In genomic region chr5:34001231-34001935, GRCh38 we compare ENCODE assay signal across 9 cellular contexts. TPM values are rescaled to one million over a fixed set of nuclear protein-coding genes. Genes with fewer than 3 reads are reported as not detected.
DNase-seq lines count a peak whose midpoint lies in the region; ATAC-seq and TF ChIP-seq lines count a peak whose summit lies in the region.
"Had no signal": no experiment of that assay in that cellular context is flagged by ENCODE, and none has a peak within 500 bp of the region (broad histone marks: within the 10 kb centered on the region; RNA-seq: fewer than 3 reads in every experiment).

No MANE protein-coding gene starts in this region.

- H3K36me3 ChIP-seq in endodermal cell (ENCODE audit: control insufficient read depth, insufficient read depth, low read length) (peaks cover 23% of the 10 kb centered on the region), neural progenitor cell (no peaks in the 10 kb centered on the region)
- H3K36me3 ChIP-seq in CD4-positive, alpha-beta memory T cell (ENCODE audit: insufficient read depth, low read length): no peaks in the 10 kb centered on the region

- no peaks in the 10 kb centered on the region for H3K27me3 Mint-ChIP-seq in endodermal cell (ENCODE audit: insufficient read depth)
- H3K27me3 Mint-ChIP-seq in neural progenitor cell (ENCODE audit: insufficient read depth, low read depth): no peaks in the 10 kb centered on the region
- no peaks in the 10 kb centered on the region for H3K27me3 Mint-ChIP-seq in CD4-positive, alpha-beta memory T cell

- H3K4me1 ChIP-seq in endodermal cell (ENCODE audit: control insufficient read depth, insufficient read depth, low read length): no peaks in the 10 kb centered on the region
- peaks cover 28% of the 10 kb centered on the region for H3K4me1 ChIP-seq in neural progenitor cell
- no peaks in the 10 kb centered on the region for H3K4me1 ChIP-seq in CD4-positive, alpha-beta memory T cell (ENCODE audit: insufficient read depth, low read length)

- H3K4me3 Mint-ChIP-seq in endodermal cell: no peak overlapping the region
- H3K4me3 Mint-ChIP-seq in neural progenitor cell: no peak overlapping the region
- H3K4me3 Mint-ChIP-seq in CD4-positive, alpha-beta memory T cell: no peak overlapping the region

- POLR2A ChIA-PET in HEK293T (lab: Yijun Ruan, JAX): no interaction called here
- POLR2A ChIA-PET in CD4-positive, alpha-beta memory T cell (lab: Charles Lee; ENCODE audit: partially characterized antibody): no interaction called here

- CTCF ChIA-PET in HEK293T (lab: Yijun Ruan, JAX): no interaction called here
- CTCF ChIA-PET in CD4-positive, alpha-beta memory T cell (lab: Charles Lee; ENCODE audit: partially characterized antibody): no interaction called here

- H3K27ac ChIP-seq in endodermal cell (ENCODE audit: low read depth, low read length) (peak overlapping the region; percentile 9), neural progenitor cell (no peak overlapping the region)
- no peak overlapping the region for H3K27ac ChIP-seq in CD4-positive, alpha-beta memory T cell (ENCODE audit: low read depth, low read length)

- TF ChIP-seq CTCF in endodermal cell (conservative IDR thresholded peaks at IDR 0.05) (no peak), neural progenitor cell (IDR thresholded peaks at IDR 0.05) (no peak)

- H4K20me1 ChIP-seq in neural progenitor cell (ENCODE audit: low read depth): peaks cover 2% of the 10 kb centered on the region

- no peak overlapping the region for H3K9ac ChIP-seq in endodermal cell (ENCODE audit: extremely low read depth, low read length, poor library complexity, severe bottlenecking)
- no peak overlapping the region for H3K9ac ChIP-seq in neural progenitor cell

- no peak for DNase-seq in HEK293T (ENCODE audit: extremely low spot score)
- DNase-seq in NCI-H510A treated with DMSO at 0.1 percent for 48 hours (lab: John Stamatoyannopoulos, UW): peak; percentile 98
- DNase-seq in endodermal cell: no peak
- DNase-seq in neural progenitor cell (ENCODE audit: low spot score): peak; percentile 29
- DNase-seq in activated gamma-delta T cell (lab: John Stamatoyannopoulos, UW): no peak
- no peak for DNase-seq in GM19240 (ENCODE audit: insufficient read length, low spot score)
- DNase-seq in CD4-positive, alpha-beta memory T cell: no peak
- DNase-seq: T-helper 9 cell had no signal

- H3K9me3 ChIP-seq in endodermal cell (ENCODE audit: control insufficient read depth, low read length) (no peaks in the 10 kb centered on the region), neural progenitor cell (ENCODE audit: low read depth) (no peaks in the 10 kb centered on the region)
- H3K9me3 ChIP-seq in CD4-positive, alpha-beta memory T cell (ENCODE audit: control insufficient read depth in 1 of 2, low read length in 2 of 2): no peaks in the 10 kb centered on the region

- ATAC-seq in HG02884 (IDR thresholded peaks at IDR 0.05; ENCODE audit: unreplicated experiment): no peak

- 89 to 92% methylated on average over 9 to 10 of the region's 10 CpGs for WGBS in endodermal cell (ENCODE audit: insufficient coverage in 1 of 2, insufficient read length in 1 of 2), 2 experiments

- peaks cover 40% of the 10 kb centered on the region for H3K36me3 Mint-ChIP-seq in endodermal cell (ENCODE audit: low read depth)
- H3K36me3 Mint-ChIP-seq in neural progenitor cell: peaks cover 15% of the 10 kb centered on the region
- peaks cover 20 to 37% of the 10 kb centered on the region in 2 donors for H3K36me3 Mint-ChIP-seq in CD4-positive, alpha-beta memory T cell

- no peaks in the 10 kb centered on the region for H3F3A ChIP-seq in neural progenitor cell (ENCODE audit: low read depth)

- H3K27ac Mint-ChIP-seq in endodermal cell (no peak overlapping the region), neural progenitor cell (peak overlapping the region; percentile 89)
- peak overlapping the region in 2 of 7 donors; percentile 1 to 9 for H3K27ac Mint-ChIP-seq in CD4-positive, alpha-beta memory T cell

- H3K79me2 ChIP-seq in neural progenitor cell (ENCODE audit: low read depth): peaks cover 5% of the 10 kb centered on the region

- no peak overlapping the region for H3K4me2 ChIP-seq in neural progenitor cell

- no peak overlapping the region for H2AFZ ChIP-seq in neural progenitor cell (replicated peaks)

- H3K4me3 ChIP-seq in endodermal cell (ENCODE audit: low read length) (no peak overlapping the region), neural progenitor cell (no peak overlapping the region)
- no peak overlapping the region for H3K4me3 ChIP-seq in CD4-positive, alpha-beta memory T cell (ENCODE audit: low read length in 2 of 2)

- peaks cover 26% of the 10 kb centered on the region for H3K4me1 Mint-ChIP-seq in endodermal cell
- H3K4me1 Mint-ChIP-seq in neural progenitor cell: peaks cover 42% of the 10 kb centered on the region
- H3K4me1 Mint-ChIP-seq in CD4-positive, alpha-beta memory T cell: peaks cover 3 to 6% (median 6%) of the 10 kb centered on the region in 4 donors

- H3K27me3 ChIP-seq in endodermal cell (ENCODE audit: control insufficient read depth, insufficient read depth, low read length, poor library complexity, severe bottlenecking) (no peaks in the 10 kb centered on the region), neural progenitor cell (no peaks in the 10 kb centered on the region)
- no peaks in the 10 kb centered on the region for H3K27me3 ChIP-seq in CD4-positive, alpha-beta memory T cell (ENCODE audit: insufficient read depth, low read length)

- H3K9me3 Mint-ChIP-seq in endodermal cell (no peaks in the 10 kb centered on the region), neural progenitor cell (no peaks in the 10 kb centered on the region)
- H3K9me3 Mint-ChIP-seq in CD4-positive, alpha-beta memory T cell: no peaks in the 10 kb centered on the region

- intact Hi-C loops in CD4-positive, alpha-beta memory T cell (cut with micrococcal nuclease): no loop called here

TF ChIP-seq in HEK293T, 16 proteins besides CTCF, POLR2A, EP300 and RAD21:
- TF ChIP-seq L3MBTL2 (conservative IDR thresholded peaks at IDR 0.05): no peak
- TF ChIP-seq FOXM1 (IDR thresholded peaks at IDR 0.05; ENCODE audit: borderline replicate concordance): 0 out of 2 replicates have a peak, but pooled peaks have one; percentile 19

RNA-seq across cellular contexts. Expression of gene AMACR, which starts 6.5 kb away (rescaled TPM):
- 10 to 100 TPM; 12.4 to 16.8 TPM for total RNA-seq in endodermal cell
- 17.4 TPM for polyA plus RNA-seq in endodermal cell (2013, experiment 1 of 2)
- 16.0 TPM for polyA plus RNA-seq in endodermal cell (2013, experiment 2 of 2)
- 14.9 and 16.8 TPM in 2 replicates for total RNA-seq in neural progenitor cell (ENCODE audit: low replicate concordance)
- total RNA-seq in CD4-positive, alpha-beta memory T cell: 1 to 10 TPM; 5.2 to 7.3 TPM
- 1 to 10 TPM; 7.5 to 9.2 TPM for polyA plus RNA-seq in CD4-positive, alpha-beta memory T cell

RNA-seq across cellular contexts. Expression of gene SLC45A2, which starts 16.9 kb away (rescaled TPM):
- total RNA-seq in endodermal cell (under 1 TPM in 1 of 2 donors, not detected in 1; 0.20 TPM), neural progenitor cell (ENCODE audit: low replicate concordance) (0.06 TPM in 1 of 2 replicates, not detected in the other)
- polyA plus RNA-seq in endodermal cell (2013, experiment 1 of 2): 0.50 TPM
- polyA plus RNA-seq in endodermal cell (2013, experiment 2 of 2): 0.41 TPM
- total RNA-seq in CD4-positive, alpha-beta memory T cell: not detected
- polyA plus RNA-seq in CD4-positive, alpha-beta memory T cell: not detected

RNA-seq across cellular contexts. Expression of gene C1QTNF3, which starts 41.6 kb away (rescaled TPM):
- total RNA-seq in endodermal cell: 1 to 10 TPM; 5.0 to 7.2 TPM
- polyA plus RNA-seq in endodermal cell (2013, experiment 1 of 2): 5.4 TPM
- 4.6 TPM for polyA plus RNA-seq in endodermal cell (2013, experiment 2 of 2)
- 4.8 and 6.4 TPM in 2 replicates for total RNA-seq in neural progenitor cell (ENCODE audit: low replicate concordance)
- 1 to 10 TPM; 7.0 to 7.2 TPM for total RNA-seq in CD4-positive, alpha-beta memory T cell
- polyA plus RNA-seq in CD4-positive, alpha-beta memory T cell: under 1 TPM in 1 of 2 donors, not detected in 1; 0.53 TPM

Comparison
In these comparisons a context has a peak if more than half of its experiments do, and no peak if none do; other contexts are left out.
1. DNase-seq: peak in NCI-H510A treated with DMSO at 0.1 percent for 48 hours (single experiment) and neural progenitor cell (single experiment); none in HEK293T (single experiment), endodermal cell (single experiment), activated gamma-delta T cell (single experiment), GM19240 (single experiment) and CD4-positive, alpha-beta memory T cell (0 of 5).